ENCODE assay signal across 24 cellular contexts in genomic region chr1:39404876-39405275, GRCh38.
DNase-seq lines count a peak whose midpoint lies in the region; ATAC-seq and TF ChIP-seq lines count a peak whose summit lies in the region.
"Had no signal": no experiment of that assay in that cellular context is flagged by ENCODE, and none has a peak within 500 bp of the region (broad histone marks: within the 10 kb centered on the region; RNA-seq: fewer than 3 reads in every experiment).

No MANE protein-coding gene starts in this region.

- intact Hi-C loops in thyroid gland (cut with DNase I), result no loop called here
- intact Hi-C loops in activated CD8-positive, alpha-beta T cell treated with anti-CD3 and anti-CD28 coated beads for 36 hours (cut with micrococcal nuclease), result loop anchor here (10.0 kb wide), 1 partner anchor 210 kb away; no protein-coding TSS in a partner anchor

- POLR2A ChIA-PET in activated CD8-positive, alpha-beta T cell treated with anti-CD3 and anti-CD28 coated beads for 36 hours (lab: Charles Lee), result no interaction called here

- no peak for ATAC-seq in activated T-helper 17 cell treated with anti-CD3 and anti-CD28 coated beads, Interleukin-2, amount 50 U/mL, for 72 hours (replicated peaks)
- ATAC-seq in gastroesophageal sphincter (no peak), GM18505 (IDR thresholded peaks at IDR 0.05; ENCODE audit: unreplicated experiment) (no peak)
- ATAC-seq in activated CD8-positive, alpha-beta T cell treated with anti-CD3 and anti-CD28 coated beads for 36 hours, result no peak
- ATAC-seq: left colon, mucosa of descending colon had no signal

- H3K27me3 ChIP-seq in gastroesophageal sphincter, result no peaks in the 10 kb centered on the region
- H3K27me3 ChIP-seq in thyroid gland, result no peaks in the 10 kb centered on the region
- H3K27me3 ChIP-seq: breast epithelium had no signal

- H3K9me3 ChIP-seq in gastroesophageal sphincter (no peaks in the 10 kb centered on the region), thyroid gland (no peaks in the 10 kb centered on the region)
- H3K9me3 ChIP-seq: breast epithelium, mucosa of descending colon had no signal

- H3K27ac Mint-ChIP-seq in activated naive CD4-positive, alpha-beta T cell treated with anti-CD3 and anti-CD28 coated beads, Interleukin-2, amount 10 ng/mL, durations not matched to agents 7 days and 5 days, result peak overlapping the region; percentile 42
- H3K27ac Mint-ChIP-seq in activated T-helper 17 cell treated with anti-CD3 and anti-CD28 coated beads, Interleukin-2, amount 50 U/mL, for 72 hours, result peak overlapping the region; percentile 72
- H3K27ac Mint-ChIP-seq in activated CD8-positive, alpha-beta T cell treated with anti-CD3 and anti-CD28 coated beads for 36 hours, result no peak overlapping the region
- H3K27ac Mint-ChIP-seq: activated CD4-positive, alpha-beta memory T cell treated with anti-CD3 and anti-CD28 coated beads for 36 hours; activated naive CD8-positive, alpha-beta T cell; activated T-cell treated with anti-CD3 and anti-CD28 coated beads, Interleukin-2, amount 50 U/mL, for 24 hours; B cell had no signal

- H3K36me3 ChIP-seq in gastroesophageal sphincter, result no peaks in the 10 kb centered on the region
- H3K36me3 ChIP-seq in thyroid gland, result no peaks in the 10 kb centered on the region
- H3K36me3 ChIP-seq: breast epithelium had no signal

- H3K4me1 ChIP-seq in gastroesophageal sphincter (peaks cover 3 to 46% (median 26%) of the 10 kb centered on the region in 3 donors), thyroid gland (peaks cover 40 to 42% of the 10 kb centered on the region in 2 donors)

- H3K27me3 Mint-ChIP-seq in activated naive CD4-positive, alpha-beta T cell treated with anti-CD3 and anti-CD28 coated beads, Interleukin-2, amount 10 ng/mL, durations not matched to agents 7 days and 5 days, result no peaks in the 10 kb centered on the region
- no peaks in the 10 kb centered on the region for H3K27me3 Mint-ChIP-seq in activated T-helper 17 cell treated with anti-CD3 and anti-CD28 coated beads, Interleukin-2, amount 50 U/mL, for 72 hours
- no peaks in the 10 kb centered on the region for H3K27me3 Mint-ChIP-seq in activated CD8-positive, alpha-beta T cell treated with anti-CD3 and anti-CD28 coated beads for 36 hours
- H3K27me3 Mint-ChIP-seq: activated CD4-positive, alpha-beta memory T cell treated with anti-CD3 and anti-CD28 coated beads for 36 hours; activated naive CD8-positive, alpha-beta T cell; activated T-cell treated with anti-CD3 and anti-CD28 coated beads, Interleukin-2, amount 50 U/mL, for 24 hours; B cell had no signal

- peaks cover 25% of the 10 kb centered on the region for H3K36me3 Mint-ChIP-seq in activated naive CD4-positive, alpha-beta T cell treated with anti-CD3 and anti-CD28 coated beads, Interleukin-2, amount 10 ng/mL, durations not matched to agents 7 days and 5 days
- peaks cover 74% of the 10 kb centered on the region for H3K36me3 Mint-ChIP-seq in activated T-helper 17 cell treated with anti-CD3 and anti-CD28 coated beads, Interleukin-2, amount 50 U/mL, for 72 hours (ENCODE audit: low read depth)
- peaks cover 10% of the 10 kb centered on the region for H3K36me3 Mint-ChIP-seq in activated CD8-positive, alpha-beta T cell treated with anti-CD3 and anti-CD28 coated beads for 36 hours (ENCODE audit: low read depth)
- H3K36me3 Mint-ChIP-seq: activated naive CD8-positive, alpha-beta T cell had no signal

- H3K27ac ChIP-seq in gastroesophageal sphincter (peak overlapping the region; percentile 39 to 96 (median 80)), thyroid gland (peak overlapping the region; percentile 74 to 95 (median 94))
- H3K27ac ChIP-seq: breast epithelium, VCaP had no signal

- no peaks in the 10 kb centered on the region for H3K9me3 Mint-ChIP-seq in activated naive CD4-positive, alpha-beta T cell treated with anti-CD3 and anti-CD28 coated beads, Interleukin-2, amount 10 ng/mL, durations not matched to agents 7 days and 5 days
- H3K9me3 Mint-ChIP-seq in activated T-helper 17 cell treated with anti-CD3 and anti-CD28 coated beads, Interleukin-2, amount 50 U/mL, for 72 hours, result no peaks in the 10 kb centered on the region
- no peaks in the 10 kb centered on the region for H3K9me3 Mint-ChIP-seq in activated CD8-positive, alpha-beta T cell treated with anti-CD3 and anti-CD28 coated beads for 36 hours
- H3K9me3 Mint-ChIP-seq: activated CD4-positive, alpha-beta memory T cell treated with anti-CD3 and anti-CD28 coated beads for 36 hours; activated T-cell treated with anti-CD3 and anti-CD28 coated beads, Interleukin-2, amount 50 U/mL, for 24 hours had no signal

- 33 to 48% methylated on average over 1 to 3 of the region's 3 CpGs for WGBS in gastroesophageal sphincter (ENCODE audit: low coverage in 1 of 2), 2 donors
- WGBS in thyroid gland, 2 donors, result 45 to 46% methylated on average over 3 of the region's 3 CpGs

- H3K4me3 ChIP-seq in gastroesophageal sphincter (no peak overlapping the region), thyroid gland (replicated peaks in 1 of 3) (no peak overlapping the region)
- H3K4me3 ChIP-seq: breast epithelium, mucosa of descending colon had no signal

- no peak for TF ChIP-seq CTCF in gastroesophageal sphincter (IDR thresholded peaks at IDR 0.05)
- no peak for TF ChIP-seq CTCF in thyroid gland (IDR thresholded peaks at IDR 0.05)
- TF ChIP-seq CTCF in activated CD8-positive, alpha-beta T cell treated with anti-CD3 and anti-CD28 coated beads for 36 hours (IDR thresholded peaks at IDR 0.05), result no peak

- no peak for DNase-seq in activated naive CD4-positive, alpha-beta T cell treated with anti-CD3 and anti-CD28 coated beads, Interleukin-2, amount 10 ng/mL, durations not matched to agents 7 days and 5 days
- no peak for DNase-seq in activated naive CD4-positive, alpha-beta T cell treated with Interleukin-2 at 50 U/mL for 16 hours
- no peak for DNase-seq in thyroid gland
- DNase-seq in activated CD4-positive, alpha-beta T cell treated with anti-CD3 and anti-CD28 coated beads, Interleukin-2, amount 50 U/mL, for 4 hours, result no peak
- no peak for DNase-seq in activated CD8-positive, alpha-beta T cell treated with anti-CD3 and anti-CD28 coated beads for 36 hours
- DNase-seq: 8988T; activated CD4-positive, alpha-beta memory T cell treated with anti-CD3 and anti-CD28 coated beads for 36 hours; activated T-cell treated with anti-CD3 and anti-CD28 coated beads, Interleukin-2, amount 50 U/mL, for 24 hours; dermis blood vessel endothelial cell; foreskin melanocyte; left colon; mucosa of descending colon; NCI-H1105 treated with DMSO at 0.1 percent for 48 hours; NCI-H774; nucleus accumbens; retina; SHP77 had no signal

- CTCF ChIA-PET in activated naive CD4-positive, alpha-beta T cell treated with anti-CD3 and anti-CD28 coated beads, Interleukin-2, amount 10 ng/mL, durations not matched to agents 7 days and 5 days (lab: Charles Lee), result no interaction called here
- CTCF ChIA-PET in activated CD8-positive, alpha-beta T cell treated with anti-CD3 and anti-CD28 coated beads for 36 hours (lab: Charles Lee), result interaction anchor here (0.6 kb wide), 1 partner anchor 88 kb away, joined by 4 read pairs; no protein-coding TSS in a partner anchor

- H3K4me3 Mint-ChIP-seq in activated naive CD4-positive, alpha-beta T cell treated with anti-CD3 and anti-CD28 coated beads, Interleukin-2, amount 10 ng/mL, durations not matched to agents 7 days and 5 days, result no peak overlapping the region
- H3K4me3 Mint-ChIP-seq in activated T-helper 17 cell treated with anti-CD3 and anti-CD28 coated beads, Interleukin-2, amount 50 U/mL, for 72 hours, result no peak overlapping the region
- H3K4me3 Mint-ChIP-seq in activated CD8-positive, alpha-beta T cell treated with anti-CD3 and anti-CD28 coated beads for 36 hours, result no peak overlapping the region
- H3K4me3 Mint-ChIP-seq: activated CD4-positive, alpha-beta memory T cell treated with anti-CD3 and anti-CD28 coated beads for 36 hours; activated naive CD8-positive, alpha-beta T cell; activated T-cell treated with anti-CD3 and anti-CD28 coated beads, Interleukin-2, amount 50 U/mL, for 24 hours; B cell had no signal

- TF ChIP-seq EP300 in gastroesophageal sphincter (IDR thresholded peaks at IDR 0.05), result no peak

- TF ChIP-seq POLR2A in gastroesophageal sphincter (IDR thresholded peaks at IDR 0.05), result no peak
- TF ChIP-seq POLR2A in thyroid gland (IDR thresholded peaks at IDR 0.05), result no peak
- no peak for TF ChIP-seq POLR2A in GM18505 (IDR thresholded peaks at IDR 0.05; ENCODE audit: borderline replicate concordance, extremely low read depth, insufficient read depth, insufficient read length)

- peaks cover 36% of the 10 kb centered on the region for H3K4me1 Mint-ChIP-seq in activated naive CD4-positive, alpha-beta T cell treated with anti-CD3 and anti-CD28 coated beads, Interleukin-2, amount 10 ng/mL, durations not matched to agents 7 days and 5 days
- H3K4me1 Mint-ChIP-seq in activated T-helper 17 cell treated with anti-CD3 and anti-CD28 coated beads, Interleukin-2, amount 50 U/mL, for 72 hours, result peaks cover 40% of the 10 kb centered on the region
- peaks cover 40% of the 10 kb centered on the region for H3K4me1 Mint-ChIP-seq in activated CD8-positive, alpha-beta T cell treated with anti-CD3 and anti-CD28 coated beads for 36 hours (ENCODE audit: low read depth)
